ENCODE assay signal across 33 cellular contexts in genomic region chr2:198695879-198696278, GRCh38.
"Had no signal": no experiment of that assay in that cellular context is flagged by ENCODE, and none has a peak within 500 bp of the region (broad histone marks: within the 10 kb centered on the region; RNA-seq: fewer than 3 reads in every experiment).

No MANE protein-coding gene starts in this region.

- H3K27me3 ChIP-seq: adrenal gland, body of pancreas, breast epithelium, Peyer's patch had no signal

- H3K4me1 ChIP-seq: adrenal gland, body of pancreas, breast epithelium, SJSA1 had no signal

- DNase-seq: activated CD4-positive, alpha-beta memory T cell treated with anti-CD3 and anti-CD28 coated beads for 36 hours; activated CD4-positive, alpha-beta T cell treated with anti-CD3 and anti-CD28 coated beads for 4 hours; activated CD4-positive, alpha-beta T cell treated with anti-CD3 and anti-CD28 coated beads, Interleukin-2, amount 50 U/mL, for 1 hour; activated CD8-positive, alpha-beta memory T cell treated with anti-CD3 and anti-CD28 coated beads, Interleukin-2, amount 50 U/mL, for 4 hours; activated gamma-delta T cell treated with Interleukin-2 at 50 U/mL for 16 hours; activated naive CD4-positive, alpha-beta T cell treated with anti-CD3 and anti-CD28 coated beads for 36 hours; activated T-cell treated with anti-CD3 and anti-CD28 coated beads for 4 hours; activated T-cell treated with anti-CD3 and anti-CD28 coated beads, Interleukin-2, amount 50 U/mL, for 4 hours; adrenal gland; body of pancreas; NCI-H1092 treated with DMSO at 0.1 percent for 48 hours; NCI-H1417; NCI-H146; NCI-H187; NCI-H2029 treated with DMSO at 0.1 percent for 48 hours; NCI-H2107; NCI-H226; NCI-H446 treated with DMSO at 0.1 percent for 48 hours; NCI-H524 treated with DMSO at 0.1 percent for 48 hours; NK-92 treated with Interleukin-12 subunit alpha and Interleukin-12 subunit beta, amount 100 ng/mL, for 24 hours; PC-3; Peyer's patch; RPMI8226; SHP77 treated with DMSO at 0.1 percent for 48 hours; SK-N-SH had no signal

- H3K36me3 ChIP-seq: adrenal gland, breast epithelium, Peyer's patch, SJSA1 had no signal

- H3K27ac ChIP-seq: adrenal gland, body of pancreas, breast epithelium, KMS-11, Peyer's patch, SJSA1 had no signal

- H3K4me3 ChIP-seq: adrenal gland, body of pancreas, breast epithelium, Peyer's patch, SJSA1 had no signal

- FAIRE-seq: astrocyte, TTC549 had no signal

- H3K9me3 ChIP-seq: adrenal gland, body of pancreas, breast epithelium, Peyer's patch, SJSA1, SK-N-SH had no signal

- ATAC-seq: activated CD4-positive, CD25-positive, alpha-beta regulatory T cell treated with anti-CD3 and anti-CD28 coated beads, Interleukin-2, amount 50 U/mL, for 24 hours; activated naive CD4-positive, alpha-beta T cell treated with anti-CD3 and anti-CD28 coated beads, Interleukin-2, amount 50 U/mL, for 72 hours; activated T-cell treated with anti-CD3 and anti-CD28 coated beads, Interleukin-2, amount 50 U/mL, for 4 hours; body of pancreas; PC-3; WTC11 had no signal
